7 cellular contexts compared by ENCODE assay signal in genomic region chr18:8029731-8030130, GRCh38.
"Had no signal": no experiment of that assay in that cellular context is flagged by ENCODE, and none has a peak within 500 bp of the region (broad histone marks: within the 10 kb centered on the region; RNA-seq: fewer than 3 reads in every experiment).

No MANE protein-coding gene starts in this region.

- H3K4me3 ChIP-seq: GM23338, HAP-1, K562 had no signal

- H3K4me2 ChIP-seq: GM23338 had no signal

- H3K36me3 ChIP-seq: HAP-1 had no signal

- H3K9me3 ChIP-seq: HAP-1 had no signal

- H3K4me1 ChIP-seq: HAP-1 had no signal

- FAIRE-seq: HTR-8/SVneo, K562 had no signal

- H2AFZ ChIP-seq: GM23338 had no signal

- ATAC-seq: HCT116, K562 had no signal

- DNase-seq: HFFc6, IMR-90 had no signal
